Comparison of ENCODE assay signal across 1 cellular context in the genomic region with DNA sequence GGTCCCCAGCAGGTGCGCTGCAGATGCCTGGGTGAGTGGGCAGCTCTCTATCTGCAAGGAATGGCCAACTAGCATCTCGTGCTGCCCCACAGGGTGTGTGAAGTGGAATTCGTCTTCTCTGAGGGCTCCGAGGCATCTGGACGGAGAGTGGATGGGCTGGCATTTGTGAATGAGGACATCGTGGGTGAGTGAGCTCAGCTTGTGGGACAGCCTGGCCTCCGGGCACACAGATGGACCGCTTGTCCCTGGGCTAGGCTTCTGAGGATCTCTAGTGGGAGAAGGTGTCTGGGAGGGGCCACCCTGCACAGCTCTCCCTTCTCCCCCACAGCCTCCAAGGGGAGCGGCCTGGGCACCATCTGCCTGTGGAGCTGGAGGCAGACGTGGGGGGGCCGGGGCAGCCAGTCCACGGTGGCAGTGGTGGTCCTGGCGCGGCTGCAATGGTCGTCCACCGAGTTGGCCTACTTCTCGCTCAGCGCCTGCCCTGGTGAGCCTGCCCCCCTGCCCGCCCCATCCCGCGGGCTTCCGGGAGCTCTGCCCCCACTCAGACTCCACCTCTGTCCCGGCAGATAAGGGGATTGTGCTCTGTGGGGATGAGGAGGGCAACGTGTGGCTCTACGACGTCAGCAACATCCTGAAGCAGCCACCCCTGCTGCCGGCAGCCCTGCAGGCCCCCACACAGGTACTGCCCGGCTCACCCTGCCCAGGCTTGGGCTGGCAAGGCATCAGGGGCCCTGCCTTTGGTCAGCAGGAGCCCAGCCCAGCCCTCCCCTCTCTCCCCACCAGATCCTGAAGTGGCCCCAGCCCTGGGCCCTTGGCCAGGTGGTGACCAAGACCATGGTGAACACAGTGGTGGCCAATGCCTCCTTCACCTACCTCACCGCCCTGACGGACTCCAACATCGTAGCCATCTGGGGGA.
TF ChIP-seq lines count a peak whose summit lies in the region.

No MANE protein-coding gene starts in this region.

TF ChIP-seq in HepG2, 621 proteins besides CTCF, POLR2A, EP300 and RAD21:
- TF ChIP-seq ZNF292 (CRISPR knock-in tag; IDR thresholded peaks at IDR 0.05; ENCODE audit: borderline replicate concordance, low read depth) (no peak), ZNF331 (CRISPR knock-in tag; IDR thresholded peaks at IDR 0.05) (no peak), GLI4 (CRISPR knock-in tag; IDR thresholded peaks at IDR 0.05; ENCODE audit: borderline replicate concordance) (no peak), RBFOX2 (IDR thresholded peaks at IDR 0.05; ENCODE audit: low read depth, low read length) (peak; percentile 41; the same call in 1 of the 2 replicates), ZNF800 (CRISPR knock-in tag; IDR thresholded peaks at IDR 0.05) (no peak), REXO4 (CRISPR knock-in tag; IDR thresholded peaks at IDR 0.05; ENCODE audit: borderline replicate concordance) (no peak), POLR2G (IDR thresholded peaks at IDR 0.05; ENCODE audit: low read depth, low read length) (peak; percentile 30; the same call in 1 of the 2 replicates), AGO2 (optimal IDR thresholded peaks at IDR 0.05; ENCODE audit: low read depth, low read length) (peak; percentile 77), HIC2 (CRISPR knock-in tag; IDR thresholded peaks at IDR 0.05; ENCODE audit: low read depth) (no peak), MIER2 (CRISPR knock-in tag; IDR thresholded peaks at IDR 0.05) (no peak), NONO (IDR thresholded peaks at IDR 0.05) (no peak), NONO (CRISPR knock-in tag; conservative IDR thresholded peaks at IDR 0.05) (peak; percentile 30; the same call in 1 of the 2 replicates), KLF6 (CRISPR knock-in tag; IDR thresholded peaks at IDR 0.05) (no peak)
TF ChIP-seq in HepG2: peak in this region for 4.
